26 cellular contexts compared by ENCODE assay signal in the genomic region with DNA sequence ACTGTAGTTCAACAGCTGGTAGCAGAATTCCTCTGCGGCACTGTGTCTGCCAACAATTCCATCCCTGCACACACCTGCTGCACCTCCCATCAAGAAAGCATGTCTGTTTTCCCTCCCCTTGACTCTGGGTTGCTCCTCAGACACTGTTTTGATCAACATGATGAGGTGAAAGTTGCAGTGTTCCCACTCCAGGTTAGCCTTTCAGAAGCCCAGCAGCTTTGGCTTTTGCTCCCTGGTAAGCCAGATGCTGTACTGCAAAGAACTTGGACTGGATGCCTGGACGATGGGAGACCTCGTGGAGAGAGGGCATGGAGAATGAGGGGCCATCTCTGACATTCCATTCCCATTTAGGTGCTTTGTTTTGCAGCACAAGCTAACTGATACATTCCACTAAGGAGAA.
"Had no signal": no experiment of that assay in that cellular context is flagged by ENCODE, and none has a peak within 500 bp of the region (broad histone marks: within the 10 kb centered on the region; RNA-seq: fewer than 3 reads in every experiment).

No MANE protein-coding gene starts in this region.

- ATAC-seq: HepG2, Panc1, PC-3 had no signal

- H3K27ac ChIP-seq: SJSA1, SK-N-MC had no signal

- H3K4me1 ChIP-seq: SJSA1 had no signal

- H3K36me3 ChIP-seq: MG63, SJSA1 had no signal

- H3K27me3 ChIP-seq: MG63 had no signal

- FAIRE-seq: HepG2 had no signal

- DNase-seq: IMR-90; Karpas-422; KG1; MG63; NCI-H1092; NCI-H1105 treated with DMSO at 0.1 percent for 48 hours; NCI-H1417 treated with DMSO at 0.1 percent for 48 hours; NCI-H146; NCI-H1694 treated with DMSO at 0.1 percent for 48 hours; NCI-H2029; NCI-H2081 treated with DMSO at 0.1 percent for 48 hours; NCI-H2171; NCI-H226; NCI-H446; NCI-H510A; NCI-H524 treated with DMSO at 0.1 percent for 48 hours; NCI-H69; NCI-H774; NK-92 treated with Interleukin-12 subunit alpha and Interleukin-12 subunit beta, amount 100 ng/mL, for 24 hours; PC-3; Right ventricle myocardium superior; SIG-M5 had no signal

- H3K9me3 ChIP-seq: MG63, SJSA1 had no signal

- H3K4me3 ChIP-seq: MG63, SJSA1, SK-N-MC had no signal
